Comparison of ENCODE assay signal across 1 cellular context in the genomic region with DNA sequence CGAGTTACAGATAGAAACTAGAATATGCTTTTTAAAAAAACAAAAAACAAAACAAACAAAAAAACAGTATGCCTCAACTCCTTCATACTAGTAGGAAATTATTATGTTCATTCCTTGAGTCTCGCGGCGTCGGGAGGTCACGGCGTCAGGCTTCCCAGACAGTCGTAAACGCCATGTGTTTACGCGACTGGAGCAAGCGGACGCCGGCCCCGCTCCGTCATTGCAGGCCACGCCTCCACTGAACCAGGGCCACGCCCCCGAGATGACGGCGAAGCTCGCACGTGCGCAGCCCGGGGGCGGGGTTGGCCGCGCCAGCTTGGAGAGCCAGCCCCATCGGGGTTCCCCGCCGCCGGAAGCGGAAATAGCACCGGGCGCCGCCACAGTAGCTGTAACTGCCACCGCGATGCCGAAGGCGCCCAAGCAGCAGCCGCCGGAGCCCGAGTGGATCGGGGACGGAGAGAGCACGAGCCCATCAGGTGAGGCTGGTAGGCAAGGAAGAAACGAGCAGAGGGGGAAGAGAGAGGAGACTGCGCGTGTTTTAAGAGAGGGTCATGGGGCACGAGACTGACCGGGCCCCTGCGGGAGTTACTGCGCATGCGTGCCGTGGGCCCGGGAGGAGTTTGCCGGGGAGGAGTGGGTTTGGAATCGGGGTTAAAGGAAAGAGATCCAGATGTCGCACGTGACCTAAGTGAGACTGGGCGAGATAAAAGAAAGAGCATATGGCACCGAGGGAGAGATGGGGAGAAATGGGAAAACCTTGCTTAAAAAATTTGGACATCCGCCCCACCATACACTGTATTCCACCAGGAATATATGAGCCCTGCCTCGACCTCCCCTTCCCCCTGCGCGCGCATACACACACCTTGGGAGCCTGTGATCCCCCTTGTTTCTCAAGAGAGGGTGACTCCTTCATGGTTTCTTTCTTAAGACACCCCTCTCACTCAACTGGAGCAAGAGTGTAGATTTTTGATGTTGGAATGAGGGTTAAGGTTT.
A peak's percentile ranks its signal among the peaks of the same experiment; 100 is the strongest.
TF ChIP-seq lines count a peak whose summit lies in the region.

ABCF1 (plus strand) TSS at position 358 of the 993 bp plus-strand sequence; CDS start at position 404, 46 bp downstream.

TF ChIP-seq in HepG2, 621 proteins besides CTCF, POLR2A, EP300 and RAD21 (continued from another document and continues in another):
- TF ChIP-seq, protein P1, sequence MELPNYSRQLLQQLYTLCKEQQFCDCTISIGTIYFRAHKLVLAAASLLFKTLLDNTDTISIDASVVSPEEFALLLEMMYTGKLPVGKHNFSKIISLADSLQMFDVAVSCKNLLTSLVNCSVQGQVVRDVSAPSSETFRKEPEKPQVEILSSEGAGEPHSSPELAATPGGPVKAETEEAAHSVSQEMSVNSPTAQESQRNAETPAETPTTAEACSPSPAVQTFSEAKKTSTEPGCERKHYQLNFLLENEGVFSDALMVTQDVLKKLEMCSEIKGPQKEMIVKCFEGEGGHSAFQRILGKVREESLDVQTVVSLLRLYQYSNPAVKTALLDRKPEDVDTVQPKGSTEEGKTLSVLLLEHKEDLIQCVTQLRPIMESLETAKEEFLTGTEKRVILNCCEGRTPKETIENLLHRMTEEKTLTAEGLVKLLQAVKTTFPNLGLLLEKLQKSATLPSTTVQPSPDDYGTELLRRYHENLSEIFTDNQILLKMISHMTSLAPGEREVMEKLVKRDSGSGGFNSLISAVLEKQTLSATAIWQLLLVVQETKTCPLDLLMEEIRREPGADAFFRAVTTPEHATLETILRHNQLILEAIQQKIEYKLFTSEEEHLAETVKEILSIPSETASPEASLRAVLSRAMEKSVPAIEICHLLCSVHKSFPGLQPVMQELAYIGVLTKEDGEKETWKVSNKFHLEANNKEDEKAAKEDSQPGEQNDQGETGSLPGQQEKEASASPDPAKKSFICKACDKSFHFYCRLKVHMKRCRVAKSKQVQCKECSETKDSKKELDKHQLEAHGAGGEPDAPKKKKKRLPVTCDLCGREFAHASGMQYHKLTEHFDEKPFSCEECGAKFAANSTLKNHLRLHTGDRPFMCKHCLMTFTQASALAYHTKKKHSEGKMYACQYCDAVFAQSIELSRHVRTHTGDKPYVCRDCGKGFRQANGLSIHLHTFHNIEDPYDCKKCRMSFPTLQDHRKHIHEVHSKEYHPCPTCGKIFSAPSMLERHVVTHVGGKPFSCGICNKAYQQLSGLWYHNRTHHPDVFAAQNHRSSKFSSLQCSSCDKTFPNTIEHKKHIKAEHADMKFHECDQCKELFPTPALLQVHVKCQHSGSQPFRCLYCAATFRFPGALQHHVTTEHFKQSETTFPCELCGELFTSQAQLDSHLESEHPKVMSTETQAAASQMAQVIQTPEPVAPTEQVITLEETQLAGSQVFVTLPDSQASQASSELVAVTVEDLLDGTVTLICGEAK (IDR thresholded peaks at IDR 0.05) = peak; percentile 89
- TF ChIP-seq, protein P1 (CRISPR knock-in tag; IDR thresholded peaks at IDR 0.05) = peak; percentile 86
- TF ChIP-seq CREB3 (CRISPR knock-in tag; IDR thresholded peaks at IDR 0.05) (peak; percentile 93), KLF13 (CRISPR knock-in tag; IDR thresholded peaks at IDR 0.05) (no peak), PLRG1 (conservative IDR thresholded peaks at IDR 0.05) (no peak), NR2F6 (IDR thresholded peaks at IDR 0.05) (no peak; the same call in 1 of the 2 replicates), NR2F6 (CRISPR knock-in tag; IDR thresholded peaks at IDR 0.05) (peak; percentile 74), ZNF468 (CRISPR knock-in tag; IDR thresholded peaks at IDR 0.05) (peak; percentile 74), YEATS2 (CRISPR knock-in tag; IDR thresholded peaks at IDR 0.05; ENCODE audit: borderline replicate concordance) (peak; percentile 97), ZNF567 (CRISPR knock-in tag; IDR thresholded peaks at IDR 0.05; ENCODE audit: borderline replicate concordance) (0 out of 2 replicates have a peak, but pooled peaks have one; percentile 27), ZNF564 (CRISPR knock-in tag; IDR thresholded peaks at IDR 0.05) (peak; percentile 43; the same call in 1 of the 2 replicates), ATAD3A (CRISPR knock-in tag; IDR thresholded peaks at IDR 0.05) (no peak), PCBP2 (optimal IDR thresholded peaks at IDR 0.05; ENCODE audit: low read depth, low read length, poor library complexity, severe bottlenecking) (no peak), TEF (CRISPR knock-in tag; IDR thresholded peaks at IDR 0.05) (peak; percentile 85), ZNF598 (CRISPR knock-in tag; IDR thresholded peaks at IDR 0.05; ENCODE audit: borderline replicate concordance) (peak; percentile 98), ZNF839 (CRISPR knock-in tag; IDR thresholded peaks at IDR 0.05; ENCODE audit: borderline replicate concordance) (peak; percentile 92), ZIK1 (CRISPR knock-in tag; IDR thresholded peaks at IDR 0.05; ENCODE audit: borderline replicate concordance, low read depth) (peak; percentile 86), ZNF83 (CRISPR knock-in tag; IDR thresholded peaks at IDR 0.05; ENCODE audit: borderline replicate concordance) (no peak), ZNF337 (CRISPR knock-in tag; IDR thresholded peaks at IDR 0.05; ENCODE audit: borderline replicate concordance, low read depth) (peak; percentile 99), ZNF331 (CRISPR knock-in tag; IDR thresholded peaks at IDR 0.05) (peak; percentile 87), ZNF691 (CRISPR knock-in tag; IDR thresholded peaks at IDR 0.05; ENCODE audit: borderline replicate concordance, low read depth) (peak; percentile 89; the same call in 1 of the 2 replicates), ZNF335 (CRISPR knock-in tag; IDR thresholded peaks at IDR 0.05) (peak; percentile 92), ZNF329 (CRISPR knock-in tag; IDR thresholded peaks at IDR 0.05; ENCODE audit: low read depth) (peak; percentile 83; the same call in 1 of the 2 replicates), KDM6A (CRISPR knock-in tag; IDR thresholded peaks at IDR 0.05; ENCODE audit: low read depth) (peak; percentile 49; the same call in 1 of the 2 replicates), SRSF9 (IDR thresholded peaks at IDR 0.05; ENCODE audit: borderline replicate concordance, insufficient read depth, low read depth, low read length, poor library complexity, severe bottlenecking) (no peak), SMARCC2 (IDR thresholded peaks at IDR 0.05) (no peak), SOX5 (CRISPR knock-in tag; IDR thresholded peaks at IDR 0.05; ENCODE audit: borderline replicate concordance) (peak; percentile 90), SMAD1 (CRISPR knock-in tag; IDR thresholded peaks at IDR 0.05; ENCODE audit: borderline replicate concordance, low read depth) (peak; percentile 80), TCF12 (IDR thresholded peaks at IDR 0.05) (no peak), TCF12 (CRISPR knock-in tag; IDR thresholded peaks at IDR 0.05) (0 out of 2 replicates have a peak, but pooled peaks have one; percentile 15), ZNF30 (CRISPR knock-in tag; IDR thresholded peaks at IDR 0.05) (no peak), ZNF784 (CRISPR knock-in tag; IDR thresholded peaks at IDR 0.05; ENCODE audit: borderline replicate concordance) (peak; percentile 96), SNAPC2 (CRISPR knock-in tag; IDR thresholded peaks at IDR 0.05) (0 out of 2 replicates have a peak, but pooled peaks have one; percentile 31), RNF2 (conservative IDR thresholded peaks at IDR 0.05; ENCODE audit: low read depth) (peak; percentile 95)
- TF ChIP-seq, protein P2, sequence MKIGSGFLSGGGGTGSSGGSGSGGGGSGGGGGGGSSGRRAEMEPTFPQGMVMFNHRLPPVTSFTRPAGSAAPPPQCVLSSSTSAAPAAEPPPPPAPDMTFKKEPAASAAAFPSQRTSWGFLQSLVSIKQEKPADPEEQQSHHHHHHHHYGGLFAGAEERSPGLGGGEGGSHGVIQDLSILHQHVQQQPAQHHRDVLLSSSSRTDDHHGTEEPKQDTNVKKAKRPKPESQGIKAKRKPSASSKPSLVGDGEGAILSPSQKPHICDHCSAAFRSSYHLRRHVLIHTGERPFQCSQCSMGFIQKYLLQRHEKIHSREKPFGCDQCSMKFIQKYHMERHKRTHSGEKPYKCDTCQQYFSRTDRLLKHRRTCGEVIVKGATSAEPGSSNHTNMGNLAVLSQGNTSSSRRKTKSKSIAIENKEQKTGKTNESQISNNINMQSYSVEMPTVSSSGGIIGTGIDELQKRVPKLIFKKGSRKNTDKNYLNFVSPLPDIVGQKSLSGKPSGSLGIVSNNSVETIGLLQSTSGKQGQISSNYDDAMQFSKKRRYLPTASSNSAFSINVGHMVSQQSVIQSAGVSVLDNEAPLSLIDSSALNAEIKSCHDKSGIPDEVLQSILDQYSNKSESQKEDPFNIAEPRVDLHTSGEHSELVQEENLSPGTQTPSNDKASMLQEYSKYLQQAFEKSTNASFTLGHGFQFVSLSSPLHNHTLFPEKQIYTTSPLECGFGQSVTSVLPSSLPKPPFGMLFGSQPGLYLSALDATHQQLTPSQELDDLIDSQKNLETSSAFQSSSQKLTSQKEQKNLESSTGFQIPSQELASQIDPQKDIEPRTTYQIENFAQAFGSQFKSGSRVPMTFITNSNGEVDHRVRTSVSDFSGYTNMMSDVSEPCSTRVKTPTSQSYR (CRISPR knock-in tag; IDR thresholded peaks at IDR 0.05; ENCODE audit: borderline replicate concordance) = peak; percentile 52; the same call in 1 of the 2 replicates
- TF ChIP-seq, protein P3, sequence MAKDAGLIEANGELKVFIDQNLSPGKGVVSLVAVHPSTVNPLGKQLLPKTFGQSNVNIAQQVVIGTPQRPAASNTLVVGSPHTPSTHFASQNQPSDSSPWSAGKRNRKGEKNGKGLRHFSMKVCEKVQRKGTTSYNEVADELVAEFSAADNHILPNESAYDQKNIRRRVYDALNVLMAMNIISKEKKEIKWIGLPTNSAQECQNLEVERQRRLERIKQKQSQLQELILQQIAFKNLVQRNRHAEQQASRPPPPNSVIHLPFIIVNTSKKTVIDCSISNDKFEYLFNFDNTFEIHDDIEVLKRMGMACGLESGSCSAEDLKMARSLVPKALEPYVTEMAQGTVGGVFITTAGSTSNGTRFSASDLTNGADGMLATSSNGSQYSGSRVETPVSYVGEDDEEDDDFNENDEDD (CRISPR knock-in tag; IDR thresholded peaks at IDR 0.05; ENCODE audit: borderline replicate concordance) = peak; percentile 89
- TF ChIP-seq, protein P4, sequence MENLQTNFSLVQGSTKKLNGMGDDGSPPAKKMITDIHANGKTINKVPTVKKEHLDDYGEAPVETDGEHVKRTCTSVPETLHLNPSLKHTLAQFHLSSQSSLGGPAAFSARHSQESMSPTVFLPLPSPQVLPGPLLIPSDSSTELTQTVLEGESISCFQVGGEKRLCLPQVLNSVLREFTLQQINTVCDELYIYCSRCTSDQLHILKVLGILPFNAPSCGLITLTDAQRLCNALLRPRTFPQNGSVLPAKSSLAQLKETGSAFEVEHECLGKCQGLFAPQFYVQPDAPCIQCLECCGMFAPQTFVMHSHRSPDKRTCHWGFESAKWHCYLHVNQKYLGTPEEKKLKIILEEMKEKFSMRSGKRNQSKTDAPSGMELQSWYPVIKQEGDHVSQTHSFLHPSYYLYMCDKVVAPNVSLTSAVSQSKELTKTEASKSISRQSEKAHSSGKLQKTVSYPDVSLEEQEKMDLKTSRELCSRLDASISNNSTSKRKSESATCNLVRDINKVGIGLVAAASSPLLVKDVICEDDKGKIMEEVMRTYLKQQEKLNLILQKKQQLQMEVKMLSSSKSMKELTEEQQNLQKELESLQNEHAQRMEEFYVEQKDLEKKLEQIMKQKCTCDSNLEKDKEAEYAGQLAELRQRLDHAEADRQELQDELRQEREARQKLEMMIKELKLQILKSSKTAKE (CRISPR knock-in tag; IDR thresholded peaks at IDR 0.05; ENCODE audit: borderline replicate concordance) = peak; percentile 86
